ENCODE assay signal across 1 cellular context in the genomic region with DNA sequence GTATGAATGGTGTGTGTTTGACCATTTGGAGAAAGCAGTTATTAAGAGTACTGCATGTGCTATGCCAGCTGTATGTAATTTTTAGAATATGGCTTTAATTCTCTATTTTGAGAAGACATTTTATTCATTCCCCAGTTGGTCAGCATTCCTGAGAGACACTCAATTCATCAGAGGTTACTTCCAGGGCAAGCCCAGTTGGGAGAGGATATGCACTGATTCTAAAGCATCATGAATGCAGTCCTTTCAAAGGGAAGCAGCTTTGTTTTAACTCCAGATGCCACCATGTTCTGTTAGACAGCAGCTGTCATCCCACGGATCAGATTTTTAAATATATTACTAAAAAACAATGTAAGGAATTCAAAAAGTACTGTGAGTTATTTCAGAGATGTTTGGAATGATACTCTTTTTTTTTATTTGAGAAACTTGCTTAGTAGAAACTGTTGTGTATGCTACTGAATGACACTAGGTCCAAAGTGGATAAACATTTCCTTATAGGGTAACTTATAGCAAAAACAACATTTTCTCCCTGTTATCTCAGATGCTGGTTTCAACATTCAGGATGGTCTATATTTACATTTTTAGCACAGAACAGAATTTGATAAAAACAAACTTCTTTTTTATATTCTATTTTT.
TF ChIP-seq lines count a peak whose summit lies in the region.

No MANE protein-coding gene starts in this region.

TF ChIP-seq in HepG2, 621 proteins besides CTCF, POLR2A, EP300 and RAD21 (continued from another document):
- TF ChIP-seq, protein P1, sequence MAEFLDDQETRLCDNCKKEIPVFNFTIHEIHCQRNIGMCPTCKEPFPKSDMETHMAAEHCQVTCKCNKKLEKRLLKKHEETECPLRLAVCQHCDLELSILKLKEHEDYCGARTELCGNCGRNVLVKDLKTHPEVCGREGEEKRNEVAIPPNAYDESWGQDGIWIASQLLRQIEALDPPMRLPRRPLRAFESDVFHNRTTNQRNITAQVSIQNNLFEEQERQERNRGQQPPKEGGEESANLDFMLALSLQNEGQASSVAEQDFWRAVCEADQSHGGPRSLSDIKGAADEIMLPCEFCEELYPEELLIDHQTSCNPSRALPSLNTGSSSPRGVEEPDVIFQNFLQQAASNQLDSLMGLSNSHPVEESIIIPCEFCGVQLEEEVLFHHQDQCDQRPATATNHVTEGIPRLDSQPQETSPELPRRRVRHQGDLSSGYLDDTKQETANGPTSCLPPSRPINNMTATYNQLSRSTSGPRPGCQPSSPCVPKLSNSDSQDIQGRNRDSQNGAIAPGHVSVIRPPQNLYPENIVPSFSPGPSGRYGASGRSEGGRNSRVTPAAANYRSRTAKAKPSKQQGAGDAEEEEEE (CRISPR knock-in tag; IDR thresholded peaks at IDR 0.05; ENCODE audit: borderline replicate concordance), result no peak
- TF ChIP-seq ZNF326 (CRISPR knock-in tag; IDR thresholded peaks at IDR 0.05; ENCODE audit: borderline replicate concordance) (no peak), NCOA5 (CRISPR knock-in tag; IDR thresholded peaks at IDR 0.05) (no peak), ZFX (CRISPR knock-in tag; IDR thresholded peaks at IDR 0.05; ENCODE audit: low read depth) (no peak)
- TF ChIP-seq, protein P2, sequence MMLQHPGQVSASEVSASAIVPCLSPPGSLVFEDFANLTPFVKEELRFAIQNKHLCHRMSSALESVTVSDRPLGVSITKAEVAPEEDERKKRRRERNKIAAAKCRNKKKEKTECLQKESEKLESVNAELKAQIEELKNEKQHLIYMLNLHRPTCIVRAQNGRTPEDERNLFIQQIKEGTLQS (CRISPR knock-in tag; IDR thresholded peaks at IDR 0.05), result no peak
